29 cellular contexts compared by ENCODE assay signal in the genomic region with DNA sequence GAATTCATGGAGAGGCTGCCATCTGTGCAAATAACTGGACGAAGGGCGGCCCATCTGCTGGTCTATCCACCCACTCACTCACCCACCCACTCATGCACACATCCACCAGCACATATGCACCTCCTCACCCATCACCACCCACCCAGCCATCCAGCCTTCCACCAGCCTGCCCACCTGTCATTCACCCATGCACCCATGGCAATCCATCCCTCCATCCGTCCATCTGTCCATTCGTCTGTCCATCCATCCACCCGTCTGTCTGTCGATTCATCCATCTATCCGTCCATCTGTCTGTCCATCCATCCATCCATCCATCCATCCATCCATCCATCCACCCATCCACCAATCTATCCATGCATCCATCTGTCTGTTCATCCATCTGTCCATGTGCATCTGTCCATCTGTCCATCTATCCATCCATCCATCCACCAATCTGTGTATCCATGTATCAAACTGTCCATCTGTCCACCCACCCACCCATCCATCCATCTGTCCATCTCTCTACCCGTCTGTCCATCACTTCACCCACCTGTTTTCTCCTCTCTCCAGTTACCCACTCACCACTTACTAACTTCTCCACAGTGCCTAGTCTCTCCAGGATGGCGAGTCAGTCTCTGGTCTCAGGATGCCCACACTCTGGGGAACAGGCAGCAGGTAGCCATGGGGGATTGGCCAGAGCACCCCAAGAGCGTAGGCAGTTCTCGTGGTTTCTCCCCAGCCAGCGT. TPM values are rescaled to one million over a fixed set of nuclear protein-coding genes. Genes with fewer than 3 reads are reported as not detected.
"Had no signal": no experiment of that assay in that cellular context is flagged by ENCODE, and none has a peak within 500 bp of the region (broad histone marks: within the 10 kb centered on the region; RNA-seq: fewer than 3 reads in every experiment).

No MANE protein-coding gene starts in this region.

- H3K4me1 Mint-ChIP-seq: activated CD4-positive, alpha-beta memory T cell treated with anti-CD3 and anti-CD28 coated beads, Interleukin-2, amount 10 ng/mL, durations not matched to agents 7 days and 5 days; activated CD4-positive, alpha-beta T cell treated with anti-CD3 and anti-CD28 coated beads for 36 hours; activated naive CD4-positive, alpha-beta T cell treated with anti-CD3 and anti-CD28 coated beads, Interleukin-2, amount 50 U/mL, for 24 hours; central memory CD8-positive, alpha-beta T cell had no signal

- H3K4me3 ChIP-seq: ascending aorta, body of pancreas, MG63 had no signal

- H3K9me3 Mint-ChIP-seq: activated CD4-positive, alpha-beta memory T cell treated with anti-CD3 and anti-CD28 coated beads, Interleukin-2, amount 10 ng/mL, durations not matched to agents 7 days and 5 days; activated naive CD4-positive, alpha-beta T cell treated with anti-CD3 and anti-CD28 coated beads, Interleukin-2, amount 50 U/mL, for 24 hours; central memory CD8-positive, alpha-beta T cell; T-helper 1 cell treated with Interleukin-12 subunit alpha and Interleukin-12 subunit beta and Interleukin-4 antibody, amounts not matched to agents 30 μg/mL and 1 μg/mL, for 36 hours had no signal

- H3K4me3 Mint-ChIP-seq: activated CD4-positive, alpha-beta memory T cell treated with anti-CD3 and anti-CD28 coated beads, Interleukin-2, amount 10 ng/mL, durations not matched to agents 7 days and 5 days; activated CD4-positive, alpha-beta T cell treated with anti-CD3 and anti-CD28 coated beads for 36 hours; activated naive CD4-positive, alpha-beta T cell treated with anti-CD3 and anti-CD28 coated beads, Interleukin-2, amount 50 U/mL, for 24 hours; central memory CD8-positive, alpha-beta T cell; T-helper 1 cell treated with Interleukin-12 subunit alpha and Interleukin-12 subunit beta and Interleukin-4 antibody, amounts not matched to agents 30 μg/mL and 1 μg/mL, for 36 hours had no signal

- FAIRE-seq: TTC549 had no signal

- H3K36me3 ChIP-seq: ascending aorta, MG63 had no signal

- H3K27me3 ChIP-seq: ascending aorta, body of pancreas had no signal

- H3K4me1 ChIP-seq: ascending aorta, body of pancreas had no signal

- ATAC-seq: activated CD4-positive, alpha-beta T cell treated with anti-CD3 and anti-CD28 coated beads for 36 hours; body of pancreas had no signal

- H3K36me3 Mint-ChIP-seq: activated naive CD4-positive, alpha-beta T cell treated with anti-CD3 and anti-CD28 coated beads, Interleukin-2, amount 50 U/mL, for 24 hours had no signal

- H3K27ac Mint-ChIP-seq: activated CD4-positive, alpha-beta memory T cell treated with anti-CD3 and anti-CD28 coated beads, Interleukin-2, amount 10 ng/mL, durations not matched to agents 7 days and 5 days; activated CD4-positive, alpha-beta T cell treated with anti-CD3 and anti-CD28 coated beads for 36 hours; activated naive CD4-positive, alpha-beta T cell treated with anti-CD3 and anti-CD28 coated beads, Interleukin-2, amount 50 U/mL, for 24 hours; T-helper 1 cell treated with Interleukin-12 subunit alpha and Interleukin-12 subunit beta and Interleukin-4 antibody, amounts not matched to agents 30 μg/mL and 1 μg/mL, for 36 hours had no signal

- H3K27me3 Mint-ChIP-seq: activated CD4-positive, alpha-beta memory T cell treated with anti-CD3 and anti-CD28 coated beads, Interleukin-2, amount 10 ng/mL, durations not matched to agents 7 days and 5 days; activated CD4-positive, alpha-beta T cell treated with anti-CD3 and anti-CD28 coated beads for 36 hours; activated naive CD4-positive, alpha-beta T cell treated with anti-CD3 and anti-CD28 coated beads, Interleukin-2, amount 50 U/mL, for 24 hours; central memory CD8-positive, alpha-beta T cell had no signal

- DNase-seq: activated CD4-positive, alpha-beta memory T cell treated with anti-CD3 and anti-CD28 coated beads, Interleukin-2, amount 10 ng/mL, durations not matched to agents 7 days and 5 days; activated CD4-positive, alpha-beta T cell treated with anti-CD3 and anti-CD28 coated beads for 36 hours; activated CD4-positive, alpha-beta T cell treated with anti-CD3 and anti-CD28 coated beads, Interleukin-2, amount 50 U/mL, for 1 hour; activated CD4-positive, CD25-positive, alpha-beta regulatory T cell; activated T-cell treated with anti-CD3 and anti-CD28 coated beads, Interleukin-2, amount 50 U/mL, for 1 hour; MG63; MV-4-11; NCI-H1092 treated with DMSO at 0.1 percent for 48 hours; NCI-H1417 treated with DMSO at 0.1 percent for 48 hours; NCI-H1694; NCI-H2029; NCI-H2107; NCI-H2171 treated with DMSO at 0.1 percent for 48 hours; NCI-H226; NCI-H510A; NCI-H526 treated with DMSO at 0.1 percent for 48 hours; NCI-H82; SHP77 treated with DMSO at 0.1 percent for 48 hours; T-helper 9 cell had no signal

- H3K9me3 ChIP-seq: ascending aorta, body of pancreas, MG63 had no signal

- H3K27ac ChIP-seq: ascending aorta, body of pancreas had no signal

RNA-seq across cellular contexts. Expression of a gene that starts 8.9 kb away (rescaled TPM):
- total RNA-seq: activated CD4-positive, alpha-beta memory T cell treated with anti-CD3 and anti-CD28 coated beads, Interleukin-2, amount 10 ng/mL, durations not matched to agents 7 days and 5 days; activated CD8-positive, alpha-beta memory T cell treated with anti-CD3 and anti-CD28 coated beads for 36 hours; ascending aorta; OCI-LY7; RPMI7951; SK-MEL-5 had no signal

RNA-seq across cellular contexts. Expression of a gene that starts 9.4 kb away (rescaled TPM):
- total RNA-seq: RPMI7951 had no signal
